ENCODE assay signal across 1 cellular context in genomic region chr5:131579917-131580671, GRCh38.
TF ChIP-seq lines count a peak whose summit lies in the region.

No MANE protein-coding gene starts in this region.

TF ChIP-seq in K562, 482 proteins besides CTCF, POLR2A, EP300 and RAD21:
- TF ChIP-seq ZBTB33 (CRISPR knock-in tag; IDR thresholded peaks at IDR 0.05) (peak; percentile 40; the same call in 1 of the 2 replicates), ZBTB26 (CRISPR knock-in tag; IDR thresholded peaks at IDR 0.05) (no peak), CHD1 (IDR thresholded peaks at IDR 0.05; ENCODE audit: low read length) (no peak), RBM22 (IDR thresholded peaks at IDR 0.05; ENCODE audit: low read depth, low read length, poor library complexity, severe bottlenecking) (peak; percentile 73), POLR2G (IDR thresholded peaks at IDR 0.05; ENCODE audit: low read depth, low read length) (peak; percentile 37; the same call in 1 of the 2 replicates), KDM1A (IDR thresholded peaks at IDR 0.05) (no peak), ZNF551 (CRISPR knock-in tag; IDR thresholded peaks at IDR 0.05) (no peak), TRIM28 (IDR thresholded peaks at IDR 0.05) (no peak), PHF21A (IDR thresholded peaks at IDR 0.05; ENCODE audit: borderline replicate concordance, low read depth) (no peak), TGIF2 (CRISPR knock-in tag; IDR thresholded peaks at IDR 0.05) (no peak), CBX5 (IDR thresholded peaks at IDR 0.05; ENCODE audit: borderline replicate concordance, low read depth) (0 out of 2 replicates have a peak, but pooled peaks have one; percentile 24), GABPA (tag; conservative IDR thresholded peaks at IDR 0.05; ENCODE audit: low read depth) (no peak), NCOR1 (IDR thresholded peaks at IDR 0.05) (no peak), MECOM (CRISPR knock-in tag; IDR thresholded peaks at IDR 0.05) (no peak), ZC3H11A (IDR thresholded peaks at IDR 0.05; ENCODE audit: low read depth, low read length) (no peak)
- TF ChIP-seq, protein P1, sequence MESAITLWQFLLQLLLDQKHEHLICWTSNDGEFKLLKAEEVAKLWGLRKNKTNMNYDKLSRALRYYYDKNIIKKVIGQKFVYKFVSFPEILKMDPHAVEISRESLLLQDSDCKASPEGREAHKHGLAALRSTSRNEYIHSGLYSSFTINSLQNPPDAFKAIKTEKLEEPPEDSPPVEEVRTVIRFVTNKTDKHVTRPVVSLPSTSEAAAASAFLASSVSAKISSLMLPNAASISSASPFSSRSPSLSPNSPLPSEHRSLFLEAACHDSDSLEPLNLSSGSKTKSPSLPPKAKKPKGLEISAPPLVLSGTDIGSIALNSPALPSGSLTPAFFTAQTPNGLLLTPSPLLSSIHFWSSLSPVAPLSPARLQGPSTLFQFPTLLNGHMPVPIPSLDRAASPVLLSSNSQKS (CRISPR knock-in tag; IDR thresholded peaks at IDR 0.05) = no peak
- TF ChIP-seq, protein P2, sequence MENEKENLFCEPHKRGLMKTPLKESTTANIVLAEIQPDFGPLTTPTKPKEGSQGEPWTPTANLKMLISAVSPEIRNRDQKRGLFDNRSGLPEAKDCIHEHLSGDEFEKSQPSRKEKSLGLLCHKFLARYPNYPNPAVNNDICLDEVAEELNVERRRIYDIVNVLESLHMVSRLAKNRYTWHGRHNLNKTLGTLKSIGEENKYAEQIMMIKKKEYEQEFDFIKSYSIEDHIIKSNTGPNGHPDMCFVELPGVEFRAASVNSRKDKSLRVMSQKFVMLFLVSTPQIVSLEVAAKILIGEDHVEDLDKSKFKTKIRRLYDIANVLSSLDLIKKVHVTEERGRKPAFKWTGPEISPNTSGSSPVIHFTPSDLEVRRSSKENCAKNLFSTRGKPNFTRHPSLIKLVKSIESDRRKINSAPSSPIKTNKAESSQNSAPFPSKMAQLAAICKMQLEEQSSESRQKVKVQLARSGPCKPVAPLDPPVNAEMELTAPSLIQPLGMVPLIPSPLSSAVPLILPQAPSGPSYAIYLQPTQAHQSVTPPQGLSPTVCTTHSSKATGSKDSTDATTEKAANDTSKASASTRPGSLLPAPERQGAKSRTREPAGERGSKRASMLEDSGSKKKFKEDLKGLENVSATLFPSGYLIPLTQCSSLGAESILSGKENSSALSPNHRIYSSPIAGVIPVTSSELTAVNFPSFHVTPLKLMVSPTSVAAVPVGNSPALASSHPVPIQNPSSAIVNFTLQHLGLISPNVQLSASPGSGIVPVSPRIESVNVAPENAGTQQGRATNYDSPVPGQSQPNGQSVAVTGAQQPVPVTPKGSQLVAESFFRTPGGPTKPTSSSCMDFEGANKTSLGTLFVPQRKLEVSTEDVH (IDR thresholded peaks at IDR 0.05; ENCODE audit: low read depth, partially characterized antibody) = no peak
